Comparison of ENCODE assay signal across 17 cellular contexts in genomic region chr2:218278531-218279360, GRCh38. TPM values are rescaled to one million over a fixed set of nuclear protein-coding genes. Genes with fewer than 3 reads are reported as not detected.
DNase-seq lines count a peak whose midpoint lies in the region; ATAC-seq and TF ChIP-seq lines count a peak whose summit lies in the region.
"Had no signal": no experiment of that assay in that cellular context is flagged by ENCODE, and none has a peak within 500 bp of the region (broad histone marks: within the 10 kb centered on the region; RNA-seq: fewer than 3 reads in every experiment).

No MANE protein-coding gene starts in this region.

- H3K36me3 ChIP-seq in vagina, result peaks cover 0 to 81% of the 10 kb centered on the region in 2 donors

- no peak for DNase-seq in natural killer cell
- no peak for DNase-seq in natural killer cell treated with Interleukin-12 subunit alpha and Interleukin-12 subunit beta and Interleukin-15 and Interleukin-18, amount 100 ng/mL, for 72 hours (ENCODE audit: low spot score)
- DNase-seq in memory B cell (ENCODE audit: low spot score in 2 of 2), result no peak
- DNase-seq in vagina (ENCODE audit: extremely low spot score in 2 of 2), result no peak
- no peak for DNase-seq in EL
- DNase-seq in NCI-H526 treated with DMSO at 0.1 percent for 48 hours (lab: John Stamatoyannopoulos, UW), result no peak
- DNase-seq: caudate nucleus; DMS153; foreskin melanocyte; left ventricle myocardium inferior; NCI-H1694 treated with DMSO at 0.1 percent for 48 hours; NCI-H446; stimulated activated CD4-positive, alpha-beta T cell treated with anti-CD3 and anti-CD28 coated beads, Interleukin-12 subunit alpha, Interleukin-12 subunit beta, amount 100 ng/mL, for 4 hours; T-helper 1 cell had no signal

- H3K27me3 Mint-ChIP-seq in natural killer cell (ENCODE audit: low read depth in 2 of 2) (no peaks in the 10 kb centered on the region), memory B cell (no peaks in the 10 kb centered on the region)
- no peaks in the 10 kb centered on the region for H3K27me3 Mint-ChIP-seq in natural killer cell treated with Interleukin-12 subunit alpha and Interleukin-12 subunit beta and Interleukin-15 and Interleukin-18, amount 100 ng/mL, for 72 hours

- H3K4me1 Mint-ChIP-seq in natural killer cell (peaks cover 14 to 45% of the 10 kb centered on the region in 2 donors), memory B cell (peaks cover 26% of the 10 kb centered on the region)
- H3K4me1 Mint-ChIP-seq in natural killer cell treated with Interleukin-12 subunit alpha and Interleukin-12 subunit beta and Interleukin-15 and Interleukin-18, amount 100 ng/mL, for 72 hours (ENCODE audit: low read depth in 2 of 2), result peaks cover 0 to 18% of the 10 kb centered on the region in 2 donors
- H3K4me1 Mint-ChIP-seq: WTC11 had no signal

- H3K27ac ChIP-seq in vagina, result peak overlapping the region; percentile 60
- H3K27ac ChIP-seq: left ventricle myocardium inferior had no signal

- no peaks in the 10 kb centered on the region for H3K9me3 ChIP-seq in vagina
- H3K9me3 ChIP-seq: left ventricle myocardium inferior, prostate gland had no signal

- peaks cover 60% of the 10 kb centered on the region for H3K4me1 ChIP-seq in vagina

- no peaks in the 10 kb centered on the region for H3K9me3 Mint-ChIP-seq in natural killer cell
- no peaks in the 10 kb centered on the region for H3K9me3 Mint-ChIP-seq in natural killer cell treated with Interleukin-12 subunit alpha and Interleukin-12 subunit beta and Interleukin-15 and Interleukin-18, amount 100 ng/mL, for 72 hours
- no peaks in the 10 kb centered on the region for H3K9me3 Mint-ChIP-seq in memory B cell
- H3K9me3 Mint-ChIP-seq: WTC11 had no signal

- no peak overlapping the region for H3K4me3 ChIP-seq in vagina
- H3K4me3 ChIP-seq: left ventricle myocardium inferior, prostate gland had no signal

- peaks cover 9% of the 10 kb centered on the region for H3K36me3 Mint-ChIP-seq in natural killer cell
- H3K36me3 Mint-ChIP-seq in natural killer cell treated with Interleukin-12 subunit alpha and Interleukin-12 subunit beta and Interleukin-15 and Interleukin-18, amount 100 ng/mL, for 72 hours, result peaks cover 9% of the 10 kb centered on the region
- peaks cover 46% of the 10 kb centered on the region for H3K36me3 Mint-ChIP-seq in memory B cell

- H3K27ac Mint-ChIP-seq in natural killer cell, result peak overlapping the region; percentile 79 to 80
- no peak overlapping the region for H3K27ac Mint-ChIP-seq in natural killer cell treated with Interleukin-12 subunit alpha and Interleukin-12 subunit beta and Interleukin-15 and Interleukin-18, amount 100 ng/mL, for 72 hours
- H3K27ac Mint-ChIP-seq in memory B cell, result peak overlapping the region; percentile 28
- H3K27ac Mint-ChIP-seq: WTC11 had no signal

- intact Hi-C loops in natural killer cell (cut with micrococcal nuclease) (loop anchor here (10.0 kb wide), 1 partner anchor 576 kb away; the partner anchor contains the start of gene WNT6), vagina (cut with DNase I) (no loop called here)

- no peak for TF ChIP-seq POLR2A in vagina (IDR thresholded peaks at IDR 0.05)

- ATAC-seq in natural killer cell, result no peak
- no peak for ATAC-seq in natural killer cell treated with Interleukin-12 subunit alpha and Interleukin-12 subunit beta and Interleukin-15 and Interleukin-18, amount 100 ng/mL, for 72 hours
- no peak for ATAC-seq in memory B cell (ENCODE audit: low read depth)
- ATAC-seq: Right ventricle myocardium inferior, WTC11 had no signal

- H3K4me3 Mint-ChIP-seq in natural killer cell, result no peak overlapping the region
- no peak overlapping the region for H3K4me3 Mint-ChIP-seq in natural killer cell treated with Interleukin-12 subunit alpha and Interleukin-12 subunit beta and Interleukin-15 and Interleukin-18, amount 100 ng/mL, for 72 hours
- no peak overlapping the region for H3K4me3 Mint-ChIP-seq in memory B cell
- H3K4me3 Mint-ChIP-seq: WTC11 had no signal

- TF ChIP-seq CTCF in natural killer cell (IDR thresholded peaks at IDR 0.05) (no peak), vagina (IDR thresholded peaks at IDR 0.05) (no peak)

- no peaks in the 10 kb centered on the region for H3K27me3 ChIP-seq in vagina

RNA-seq across cellular contexts. Expression of gene PNKD, which starts 8.4 kb away (rescaled TPM):
- total RNA-seq in natural killer cell, result 10 to 100 TPM; 18.8 to 21.3 (median 18.9) TPM
- total RNA-seq in natural killer cell treated with Interleukin-12 subunit alpha and Interleukin-12 subunit beta and Interleukin-15 and Interleukin-18, amount 100 ng/mL, for 72 hours, result 10 to 100 TPM; 20.6 to 22.0 TPM
- total RNA-seq in vagina, result 28.7 TPM

RNA-seq across cellular contexts. Expression of gene AAMP, which starts 8.8 kb away (rescaled TPM):
- total RNA-seq in natural killer cell, result 10 to 100 TPM; 52.5 to 61.6 (median 60.0) TPM
- 100 to 1,000 TPM in 1 of 2 donors, 10 to 100 TPM in 1; 75.6 to 104 TPM for total RNA-seq in natural killer cell treated with Interleukin-12 subunit alpha and Interleukin-12 subunit beta and Interleukin-15 and Interleukin-18, amount 100 ng/mL, for 72 hours
- total RNA-seq in vagina, result 106 TPM

RNA-seq across cellular contexts. Expression of gene TMBIM1, which starts 13.6 kb away (rescaled TPM):
- 100 to 1,000 TPM in 1 of 3 donors, 10 to 100 TPM in 2; 84.9 to 107 (median 95.1) TPM for total RNA-seq in natural killer cell
- 10 to 100 TPM; 42.8 to 79.0 TPM for total RNA-seq in natural killer cell treated with Interleukin-12 subunit alpha and Interleukin-12 subunit beta and Interleukin-15 and Interleukin-18, amount 100 ng/mL, for 72 hours
- total RNA-seq in vagina, result 232 TPM

RNA-seq across cellular contexts. Expression of gene GPBAR1, which starts 17.9 kb away (rescaled TPM):
- total RNA-seq in natural killer cell (1 to 10 TPM; 1.4 to 3.3 (median 2.6) TPM), vagina (8.1 TPM)
- total RNA-seq in natural killer cell treated with Interleukin-12 subunit alpha and Interleukin-12 subunit beta and Interleukin-15 and Interleukin-18, amount 100 ng/mL, for 72 hours, result 1 to 10 TPM; 2.6 to 3.0 TPM

Comparison
In these comparisons a context has a peak if more than half of its experiments do, and no peak if none do; other contexts are left out.
1. H3K27ac Mint-ChIP-seq: peak in natural killer cell (2 of 2) and memory B cell (single experiment); none in natural killer cell treated with Interleukin-12 subunit alpha and Interleukin-12 subunit beta and Interleukin-15 and Interleukin-18, amount 100 ng/mL, for 72 hours (0 of 2).